In the genomic region with DNA sequence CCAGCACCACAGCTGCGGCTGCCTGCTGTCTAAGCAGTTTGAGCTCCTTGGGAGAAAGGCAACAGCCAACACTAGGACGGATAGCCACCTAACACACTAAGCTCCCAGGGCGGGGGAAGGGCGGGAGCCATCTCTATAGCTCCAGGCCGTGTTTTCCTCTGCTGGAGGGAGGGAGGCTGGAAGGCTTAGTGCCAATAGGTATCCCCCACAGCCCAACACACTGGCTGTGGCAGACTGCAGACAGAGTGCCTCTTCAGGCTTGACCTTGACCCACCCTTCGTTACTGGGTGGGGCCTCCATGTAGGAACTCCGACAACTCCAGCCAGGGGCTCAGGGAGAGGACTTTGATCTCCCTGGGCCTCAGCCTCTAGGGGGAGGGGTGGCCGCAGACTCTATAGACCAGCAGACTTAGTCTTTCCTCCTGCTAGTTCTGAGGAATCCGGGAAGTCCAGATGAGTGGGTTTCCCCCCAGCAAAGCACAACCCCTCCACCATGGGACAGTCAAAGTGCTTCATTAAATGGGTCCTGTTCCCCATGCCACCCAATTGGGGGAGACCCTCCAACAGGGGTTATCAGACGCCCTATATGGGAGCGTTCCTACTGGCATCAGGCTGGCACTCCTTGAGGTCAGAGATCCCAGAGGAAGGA, we compare ENCODE assay signal across 19 cellular contexts.
"Had no signal": no experiment of that assay in that cellular context is flagged by ENCODE, and none has a peak within 500 bp of the region (broad histone marks: within the 10 kb centered on the region; RNA-seq: fewer than 3 reads in every experiment).

No MANE protein-coding gene starts in this region.

- H3K27me3 Mint-ChIP-seq: activated CD4-positive, alpha-beta memory T cell treated with anti-CD3 and anti-CD28 coated beads, Interleukin-2, amount 10 ng/mL, durations not matched to agents 7 days and 5 days; activated CD8-positive, alpha-beta memory T cell treated with anti-CD3 and anti-CD28 coated beads, Interleukin-2, amount 10 ng/mL, durations not matched to agents 7 days and 5 days; dendritic cell treated with granulocyte-macrophage colony-stimulating factor and Interleukin-4, amounts not matched to agents 40 ng/mL and 50 ng/mL, for 4 days; stimulated activated naive CD8-positive, alpha-beta T cell treated with anti-CD3 and anti-CD28 coated beads, Interleukin-15, Interleukin-2, amounts not matched to agents 100 ng/mL and 50 ng/mL, for 24 hours had no signal

- H3K4me3 ChIP-seq: suprapubic skin, transverse colon, vagina had no signal

- H3K4me1 Mint-ChIP-seq: activated CD4-positive, alpha-beta memory T cell treated with anti-CD3 and anti-CD28 coated beads, Interleukin-2, amount 10 ng/mL, durations not matched to agents 7 days and 5 days; activated CD8-positive, alpha-beta memory T cell treated with anti-CD3 and anti-CD28 coated beads, Interleukin-2, amount 10 ng/mL, durations not matched to agents 7 days and 5 days; memory B cell; naive thymus-derived CD8-positive, alpha-beta T cell; T-cell had no signal

- H3K9me3 Mint-ChIP-seq: dendritic cell treated with granulocyte-macrophage colony-stimulating factor and Interleukin-4, amounts not matched to agents 40 ng/mL and 50 ng/mL, for 4 days; stimulated activated naive CD8-positive, alpha-beta T cell treated with anti-CD3 and anti-CD28 coated beads, Interleukin-15, Interleukin-2, amounts not matched to agents 100 ng/mL and 50 ng/mL, for 24 hours had no signal

- H3K4me3 Mint-ChIP-seq: activated CD4-positive, alpha-beta memory T cell treated with anti-CD3 and anti-CD28 coated beads, Interleukin-2, amount 10 ng/mL, durations not matched to agents 7 days and 5 days; activated CD8-positive, alpha-beta memory T cell treated with anti-CD3 and anti-CD28 coated beads, Interleukin-2, amount 10 ng/mL, durations not matched to agents 7 days and 5 days; activated naive CD8-positive, alpha-beta T cell; dendritic cell treated with granulocyte-macrophage colony-stimulating factor and Interleukin-4, amounts not matched to agents 40 ng/mL and 50 ng/mL, for 4 days; effector memory CD8-positive, alpha-beta T cell; memory B cell; naive thymus-derived CD8-positive, alpha-beta T cell; stimulated activated naive CD8-positive, alpha-beta T cell treated with anti-CD3 and anti-CD28 coated beads, Interleukin-15, Interleukin-2, amounts not matched to agents 100 ng/mL and 50 ng/mL, for 24 hours; T-cell had no signal

- H3K36me3 Mint-ChIP-seq: activated CD8-positive, alpha-beta memory T cell treated with anti-CD3 and anti-CD28 coated beads, Interleukin-2, amount 10 ng/mL, durations not matched to agents 7 days and 5 days; activated naive CD8-positive, alpha-beta T cell; memory B cell; naive thymus-derived CD8-positive, alpha-beta T cell; T-cell had no signal

- H3K27me3 ChIP-seq: transverse colon, vagina had no signal

- ATAC-seq: activated CD8-positive, alpha-beta memory T cell treated with anti-CD3 and anti-CD28 coated beads, Interleukin-2, amount 10 ng/mL, durations not matched to agents 7 days and 5 days; effector memory CD8-positive, alpha-beta T cell; left ventricle myocardium superior; naive thymus-derived CD8-positive, alpha-beta T cell; T-cell had no signal

- H3K27ac Mint-ChIP-seq: activated CD4-positive, alpha-beta memory T cell treated with anti-CD3 and anti-CD28 coated beads, Interleukin-2, amount 10 ng/mL, durations not matched to agents 7 days and 5 days; activated CD8-positive, alpha-beta memory T cell treated with anti-CD3 and anti-CD28 coated beads, Interleukin-2, amount 10 ng/mL, durations not matched to agents 7 days and 5 days; activated naive CD8-positive, alpha-beta T cell; dendritic cell treated with granulocyte-macrophage colony-stimulating factor and Interleukin-4, amounts not matched to agents 40 ng/mL and 50 ng/mL, for 4 days; effector memory CD8-positive, alpha-beta T cell; memory B cell; naive thymus-derived CD8-positive, alpha-beta T cell; stimulated activated naive CD8-positive, alpha-beta T cell treated with anti-CD3 and anti-CD28 coated beads, Interleukin-15, Interleukin-2, amounts not matched to agents 100 ng/mL and 50 ng/mL, for 24 hours; T-cell had no signal

- H3K4me1 ChIP-seq: suprapubic skin, transverse colon, vagina had no signal

- H3K9me3 ChIP-seq: suprapubic skin, transverse colon, vagina had no signal

- H3K36me3 ChIP-seq: suprapubic skin, transverse colon, vagina had no signal

- DNase-seq: activated CD4-positive, alpha-beta memory T cell treated with anti-CD3 and anti-CD28 coated beads, Interleukin-2, amount 10 ng/mL, durations not matched to agents 7 days and 5 days; activated CD4-positive, alpha-beta T cell treated with anti-CD3 and anti-CD28 coated beads for 48 hours; activated CD4-positive, CD25-positive, alpha-beta regulatory T cell; activated CD8-positive, alpha-beta memory T cell treated with anti-CD3 and anti-CD28 coated beads, Interleukin-2, amount 10 ng/mL, durations not matched to agents 7 days and 5 days; effector memory CD8-positive, alpha-beta T cell; foreskin fibroblast; hippocampal formation; kidney; left ventricle myocardium superior; naive thymus-derived CD8-positive, alpha-beta T cell; stimulated activated CD4-positive, alpha-beta T cell treated with anti-CD3 and anti-CD28 coated beads, Interleukin-2, amount 100 ng/mL, for 24 hours; T-cell; transverse colon had no signal

- H3K27ac ChIP-seq: suprapubic skin, transverse colon, vagina had no signal
